Comparison of ENCODE assay signal across 1 cellular context in genomic region chr22:48431536-48432315, GRCh38.
TF ChIP-seq lines count a peak whose summit lies in the region.

No MANE protein-coding gene starts in this region.

TF ChIP-seq in GM23338, 12 proteins besides CTCF, POLR2A, EP300 and RAD21 (continued from another document):
- TF ChIP-seq ZNF462 (CRISPR knock-in tag; IDR thresholded peaks at IDR 0.05), result no peak
- no peak for TF ChIP-seq EZH2 (IDR thresholded peaks at IDR 0.05; ENCODE audit: low read depth, unreplicated experiment)
- TF ChIP-seq POLR2AphosphoS5 (IDR thresholded peaks at IDR 0.05; ENCODE audit: low read depth), result no peak
TF ChIP-seq in GM23338: peak in this region for 0.
